8 cellular contexts compared by ENCODE assay signal in genomic region chrX:53088136-53088974, GRCh38. TPM values are rescaled to one million over a fixed set of nuclear protein-coding genes. Genes with fewer than 3 reads are reported as not detected.
DNase-seq lines count a peak whose midpoint lies in the region; ATAC-seq and TF ChIP-seq lines count a peak whose summit lies in the region.

No MANE protein-coding gene starts in this region.

- DNase-seq in DMS53 (lab: John Stamatoyannopoulos, UW) (peak; percentile 94), SK-N-DZ (ENCODE audit: low spot score) (peak; percentile 87), adipocyte (ENCODE audit: low read depth) (peak; percentile 73), left ventricle myocardium inferior (peak; percentile 79), trophoblast cell (peak; percentile 91 to 92), tibial artery (peak; percentile 73 to 93)

- no peak overlapping the region for H3K23ac ChIP-seq in trophoblast cell (ENCODE audit: low read length)

- H3K79me1 ChIP-seq in trophoblast cell (ENCODE audit: low read length) = peaks cover 2% of the 10 kb centered on the region

- peak overlapping the region; percentile 49 for H2AK5ac ChIP-seq in trophoblast cell (ENCODE audit: low read length)

- peak overlapping the region; percentile 11 for H2BK120ac ChIP-seq in trophoblast cell (ENCODE audit: insufficient read depth, low read length, poor library complexity)

- peak overlapping the region; percentile 91 for H4K8ac ChIP-seq in trophoblast cell (ENCODE audit: low read depth, low read length)

- no peak overlapping the region for H2BK5ac ChIP-seq in trophoblast cell (ENCODE audit: low read depth, low read length, poor library complexity)

- H3K4me1 ChIP-seq in adipocyte (ENCODE audit: control insufficient read depth, insufficient read depth, low read length) (peaks cover 17% of the 10 kb centered on the region), left ventricle myocardium inferior (peaks cover 48% of the 10 kb centered on the region), trophoblast cell (ENCODE audit: control insufficient read depth in 1 of 2, insufficient read depth in 2 of 2, low read length in 2 of 2) (no peaks in the 10 kb centered on the region), tibial artery (peaks cover 0 to 44% (median 12%) of the 10 kb centered on the region in 4 donors)

- H3K27ac ChIP-seq in left ventricle myocardium inferior (replicated peaks) (peak overlapping the region; percentile 88), trophoblast cell (ENCODE audit: low read depth, low read length) (no peak overlapping the region), tibial artery (peak overlapping the region; percentile 82 to 97)

- TF ChIP-seq CTCF in left ventricle myocardium inferior (IDR thresholded peaks at IDR 0.05; ENCODE audit: borderline replicate concordance) (no peak), tibial artery (IDR thresholded peaks at IDR 0.05) (no peak)

- H3K4ac ChIP-seq in trophoblast cell (ENCODE audit: low read depth, low read length) = no peak overlapping the region

- intact Hi-C loops in left ventricle myocardium inferior (cut with micrococcal nuclease) = no loop called here
- intact Hi-C loops in tibial artery (cut with DNase I; ENCODE audit: low total_unique reads) = no loop called here

- H3K79me2 ChIP-seq in trophoblast cell (ENCODE audit: control insufficient read depth, insufficient read depth, low read length, poor library complexity) = no peaks in the 10 kb centered on the region

- no peak overlapping the region for H3K14ac ChIP-seq in trophoblast cell (ENCODE audit: low read length)

- no peak overlapping the region for H3K18ac ChIP-seq in trophoblast cell (ENCODE audit: low read length)

- WGBS in trophoblast cell (ENCODE audit: extremely low coverage, insufficient coverage, insufficient read length) = no CpG with 5 or more reads among the region's 51 CpGs

- peak overlapping the region; percentile 74 for H4K12ac ChIP-seq in trophoblast cell (ENCODE audit: low read depth, low read length)

- H3K9me3 ChIP-seq in adipocyte (ENCODE audit: control insufficient read depth, low read length) (no peaks in the 10 kb centered on the region), left ventricle myocardium inferior (replicated peaks) (no peaks in the 10 kb centered on the region), trophoblast cell (ENCODE audit: insufficient read depth, low read depth, low read length) (no peaks in the 10 kb centered on the region), tibial artery (no peaks in the 10 kb centered on the region)

- peak overlapping the region; percentile 39 for H4K91ac ChIP-seq in trophoblast cell (ENCODE audit: low read depth, low read length)

- H3K4me3 ChIP-seq in adipocyte (ENCODE audit: low read length) = peak overlapping the region; percentile 75
- peak overlapping the region; percentile 65 for H3K4me3 ChIP-seq in left ventricle myocardium inferior
- peak overlapping the region; percentile 62 for H3K4me3 ChIP-seq in trophoblast cell (ENCODE audit: low read depth, low read length)
- H3K4me3 ChIP-seq in tibial artery = peak overlapping the region; percentile 47 to 52

- ATAC-seq in HG02981 (IDR thresholded peaks at IDR 0.05; ENCODE audit: unreplicated experiment) = peak; percentile 66
- no peak for ATAC-seq in HG03439 (IDR thresholded peaks at IDR 0.05; ENCODE audit: unreplicated experiment)

- peak overlapping the region; percentile 70 for H2AFZ ChIP-seq in trophoblast cell (ENCODE audit: insufficient read depth, low read length, poor library complexity)

- H3K36me3 ChIP-seq in adipocyte (ENCODE audit: control insufficient read depth, insufficient read depth, low read length, severe bottlenecking) (peaks cover 40% of the 10 kb centered on the region), left ventricle myocardium inferior (peaks cover 16% of the 10 kb centered on the region), trophoblast cell (ENCODE audit: control insufficient read depth in 1 of 2, insufficient read depth in 2 of 2, low read length in 2 of 2) (peaks cover 15 to 25% of the 10 kb centered on the region in 2 experiments), tibial artery (peaks cover 8 to 21% (median 9%) of the 10 kb centered on the region in 3 donors)

- H3K4me2 ChIP-seq in trophoblast cell (ENCODE audit: low read length) = peak overlapping the region; percentile 80

- H3K9ac ChIP-seq in adipocyte (ENCODE audit: low read length) (peak overlapping the region; percentile 67), trophoblast cell (ENCODE audit: low read length) (no peak overlapping the region)

- H2BK12ac ChIP-seq in trophoblast cell (ENCODE audit: low read length) = peak overlapping the region; percentile 4

- peaks cover 6% of the 10 kb centered on the region for H3K27me3 ChIP-seq in adipocyte (replicated peaks; ENCODE audit: control insufficient read depth, insufficient read depth, low read length)
- no peaks in the 10 kb centered on the region for H3K27me3 ChIP-seq in left ventricle myocardium inferior (ENCODE audit: low read depth)
- H3K27me3 ChIP-seq in trophoblast cell (ENCODE audit: insufficient read depth, low read length) = no peaks in the 10 kb centered on the region
- H3K27me3 ChIP-seq in tibial artery = no peaks in the 10 kb centered on the region

RNA-seq across cellular contexts. Expression of gene KANTR, which starts 5.6 kb away (rescaled TPM):
- 11.7 and 14.5 TPM in 2 replicates for polyA plus RNA-seq in SK-N-DZ (2014; cell fraction: cytosol; rRNA removed)
- polyA plus RNA-seq in SK-N-DZ (2014; cell fraction: nucleus; rRNA removed) = 33.8 and 48.4 TPM in 2 replicates
- total RNA-seq in left ventricle myocardium inferior = 5.0 TPM
- polyA plus RNA-seq in trophoblast cell (2013) = 2.6 and 3.0 TPM in 2 replicates

RNA-seq across cellular contexts. Expression of gene TSPYL2, which starts 6.2 kb away (rescaled TPM):
- 19.2 and 19.4 TPM in 2 replicates for polyA plus RNA-seq in SK-N-DZ (2014; cell fraction: cytosol; rRNA removed)
- 75.4 and 87.7 TPM in 2 replicates for polyA plus RNA-seq in SK-N-DZ (2014; cell fraction: nucleus; rRNA removed)
- total RNA-seq in left ventricle myocardium inferior = 37.0 TPM
- polyA plus RNA-seq in trophoblast cell (2013) = 22.7 and 22.8 TPM in 2 replicates

RNA-seq across cellular contexts. Expression of gene GPR173, which starts 39.8 kb away (rescaled TPM):
- polyA plus RNA-seq in SK-N-DZ (2014; cell fraction: cytosol; rRNA removed) = 18.7 and 20.1 TPM in 2 replicates
- 26.0 and 54.7 TPM in 2 replicates for polyA plus RNA-seq in SK-N-DZ (2014; cell fraction: nucleus; rRNA removed)
- 0.25 TPM for total RNA-seq in left ventricle myocardium inferior
- 0.15 and 0.16 TPM in 2 replicates for polyA plus RNA-seq in trophoblast cell (2013)
